In the genomic region with DNA sequence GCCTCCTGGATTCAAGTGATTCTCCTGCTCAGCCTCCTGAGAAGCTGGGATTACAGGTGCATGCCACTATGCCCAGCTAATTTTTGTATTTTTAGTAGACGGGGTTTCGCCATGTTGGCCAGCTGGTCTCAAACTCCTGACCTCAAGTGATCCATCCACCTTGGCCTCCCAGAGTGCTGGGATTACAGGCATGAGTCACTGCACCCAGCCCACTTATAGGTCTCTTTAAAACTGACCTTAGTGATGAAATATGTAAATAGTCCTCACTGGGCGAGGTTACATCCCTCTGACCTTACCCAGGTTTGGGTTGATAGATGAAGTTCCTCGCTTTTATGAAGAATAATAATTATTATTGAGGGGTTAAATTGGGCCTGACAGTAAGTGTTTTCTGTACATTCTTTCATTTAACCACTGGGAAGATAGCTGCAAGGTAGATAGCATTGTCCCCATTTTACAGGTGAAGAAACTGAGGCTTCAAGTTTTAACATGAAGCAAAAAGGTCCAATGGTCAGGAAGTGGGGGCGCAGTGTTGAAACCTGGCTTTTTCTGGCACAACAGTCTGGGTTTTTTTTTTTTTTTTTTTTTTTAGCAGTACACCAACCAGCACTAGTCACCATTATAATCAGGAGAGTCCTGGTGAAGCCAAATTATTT, we compare ENCODE assay signal across 1 cellular context.
TF ChIP-seq lines count a peak whose summit lies in the region.

No MANE protein-coding gene starts in this region.

TF ChIP-seq in K562, 482 proteins besides CTCF, POLR2A, EP300 and RAD21 (continued from another document):
- TF ChIP-seq, protein P1, sequence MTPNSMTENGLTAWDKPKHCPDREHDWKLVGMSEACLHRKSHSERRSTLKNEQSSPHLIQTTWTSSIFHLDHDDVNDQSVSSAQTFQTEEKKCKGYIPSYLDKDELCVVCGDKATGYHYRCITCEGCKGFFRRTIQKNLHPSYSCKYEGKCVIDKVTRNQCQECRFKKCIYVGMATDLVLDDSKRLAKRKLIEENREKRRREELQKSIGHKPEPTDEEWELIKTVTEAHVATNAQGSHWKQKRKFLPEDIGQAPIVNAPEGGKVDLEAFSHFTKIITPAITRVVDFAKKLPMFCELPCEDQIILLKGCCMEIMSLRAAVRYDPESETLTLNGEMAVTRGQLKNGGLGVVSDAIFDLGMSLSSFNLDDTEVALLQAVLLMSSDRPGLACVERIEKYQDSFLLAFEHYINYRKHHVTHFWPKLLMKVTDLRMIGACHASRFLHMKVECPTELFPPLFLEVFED (CRISPR knock-in tag; conservative IDR thresholded peaks at IDR 0.05) = no peak
- TF ChIP-seq, protein P2, sequence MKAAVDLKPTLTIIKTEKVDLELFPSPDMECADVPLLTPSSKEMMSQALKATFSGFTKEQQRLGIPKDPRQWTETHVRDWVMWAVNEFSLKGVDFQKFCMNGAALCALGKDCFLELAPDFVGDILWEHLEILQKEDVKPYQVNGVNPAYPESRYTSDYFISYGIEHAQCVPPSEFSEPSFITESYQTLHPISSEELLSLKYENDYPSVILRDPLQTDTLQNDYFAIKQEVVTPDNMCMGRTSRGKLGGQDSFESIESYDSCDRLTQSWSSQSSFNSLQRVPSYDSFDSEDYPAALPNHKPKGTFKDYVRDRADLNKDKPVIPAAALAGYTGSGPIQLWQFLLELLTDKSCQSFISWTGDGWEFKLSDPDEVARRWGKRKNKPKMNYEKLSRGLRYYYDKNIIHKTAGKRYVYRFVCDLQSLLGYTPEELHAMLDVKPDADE (conservative IDR thresholded peaks at IDR 0.05; ENCODE audit: control insufficient read depth, low read depth, low read length) = no peak
- TF ChIP-seq FUS (optimal IDR thresholded peaks at IDR 0.05; ENCODE audit: low read depth, low read length) = no peak
- no peak for TF ChIP-seq ZKSCAN8 (CRISPR knock-in tag; IDR thresholded peaks at IDR 0.05)
- TF ChIP-seq SP1 (CRISPR knock-in tag; IDR thresholded peaks at IDR 0.05) = no peak
- TF ChIP-seq DNMT1 (IDR thresholded peaks at IDR 0.05) = no peak
- TF ChIP-seq RBM25 (IDR thresholded peaks at IDR 0.05; ENCODE audit: low read depth, low read length, severe bottlenecking) = peak; percentile 67
- TF ChIP-seq ZBTB1 (CRISPR knock-in tag; IDR thresholded peaks at IDR 0.05; ENCODE audit: borderline replicate concordance, low read depth) = no peak
- 0 out of 4 replicates have a peak, but pooled peaks of 1 of the 2 experiments have one; percentile 25 for TF ChIP-seq KDM1A (IDR thresholded peaks at IDR 0.05)
- no peak for TF ChIP-seq TEAD2 (tag; IDR thresholded peaks at IDR 0.05)
- no peak for TF ChIP-seq HNRNPUL1 (IDR thresholded peaks at IDR 0.05; ENCODE audit: low read length)
- TF ChIP-seq ADNP (tag; IDR thresholded peaks at IDR 0.05) = peak; percentile 46; the same call in 1 of the 2 replicates
- TF ChIP-seq IRF2 (CRISPR knock-in tag; IDR thresholded peaks at IDR 0.05) = no peak
